ENCODE assay signal across 13 cellular contexts in genomic region chr2:239269173-239269865, GRCh38.
DNase-seq lines count a peak whose midpoint lies in the region; ATAC-seq and TF ChIP-seq lines count a peak whose summit lies in the region.
"Had no signal": no experiment of that assay in that cellular context is flagged by ENCODE, and none has a peak within 500 bp of the region (broad histone marks: within the 10 kb centered on the region; RNA-seq: fewer than 3 reads in every experiment).

No MANE protein-coding gene starts in this region.

- peaks cover 14% of the 10 kb centered on the region for H3K79me1 ChIP-seq in neuronal stem cell (ENCODE audit: low read depth, low read length)

- no peaks in the 10 kb centered on the region for H3K36me3 ChIP-seq in CD8-positive, alpha-beta T cell (ENCODE audit: insufficient read depth, low read length)
- H3K36me3 ChIP-seq in GM23338 (ENCODE audit: insufficient read depth) (no peaks in the 10 kb centered on the region), mucosa of descending colon (ENCODE audit: low read depth) (no peaks in the 10 kb centered on the region), neuronal stem cell (replicated peaks in 1 of 2; ENCODE audit: control insufficient read depth in 2 of 2, insufficient read depth in 2 of 2, low read length in 2 of 2) (no peaks in the 10 kb centered on the region)
- H3K36me3 ChIP-seq: tibial nerve had no signal

- H3K4me3 ChIP-seq in CD8-positive, alpha-beta T cell (ENCODE audit: low read depth, low read length) = no peak overlapping the region
- no peak overlapping the region for H3K4me3 ChIP-seq in GM23338
- H3K4me3 ChIP-seq in mucosa of descending colon = no peak overlapping the region
- no peak overlapping the region for H3K4me3 ChIP-seq in neuronal stem cell (ENCODE audit: low read length in 2 of 2)
- H3K4me3 ChIP-seq: tibial nerve had no signal

- DNase-seq in CD8-positive, alpha-beta T cell = peak in 1 of 7 experiments; percentile 4
- DNase-seq in GM23338 (ENCODE audit: low spot score) (no peak), mucosa of descending colon (peak in 2 of 3 donors; percentile 56 to 69), ureter (ENCODE audit: low spot score) (no peak), mesenteric fat pad (ENCODE audit: low spot score) (no peak), neuronal stem cell (ENCODE audit: low spot score) (no peak)
- DNase-seq in activated T-cell treated with anti-CD3 and anti-CD28 coated beads, Interleukin-2, amount 50 U/mL, for 72 hours = no peak
- no peak for DNase-seq in effector CD8-positive, alpha-beta T cell (lab: John Stamatoyannopoulos, UW)
- DNase-seq: DMS79 treated with DMSO at 0.1 percent for 48 hours, KG1, NCI-H446 treated with DMSO at 0.1 percent for 48 hours, SK-N-SH had no signal

- H4K8ac ChIP-seq in neuronal stem cell (ENCODE audit: low read depth, low read length) = no peak overlapping the region

- H3K14ac ChIP-seq in neuronal stem cell (ENCODE audit: low read length) = no peak overlapping the region

- ATAC-seq in CD8-positive, alpha-beta T cell = no peak
- ATAC-seq in GM23338 (no peak), mucosa of descending colon (peak; percentile 57)
- no peak for ATAC-seq in activated T-cell treated with anti-CD3 and anti-CD28 coated beads, Interleukin-2, amount 50 U/mL, for 72 hours (replicated peaks in 1 of 2)

- H3K9me3 ChIP-seq in CD8-positive, alpha-beta T cell (ENCODE audit: low read length) = no peaks in the 10 kb centered on the region
- no peaks in the 10 kb centered on the region for H3K9me3 ChIP-seq in mucosa of descending colon
- H3K9me3 ChIP-seq in neuronal stem cell (replicated peaks in 1 of 2; ENCODE audit: control insufficient read depth in 2 of 2, insufficient read depth in 1 of 2, low read depth in 1 of 2, low read length in 2 of 2) = no peaks in the 10 kb centered on the region
- H3K9me3 ChIP-seq: SK-N-SH, tibial nerve had no signal

- H2AFZ ChIP-seq in GM23338 = no peak overlapping the region
- H2AFZ ChIP-seq in neuronal stem cell (ENCODE audit: low read length) = no peak overlapping the region

- no peak overlapping the region for H3K4me2 ChIP-seq in GM23338
- H3K4me2 ChIP-seq in neuronal stem cell (ENCODE audit: insufficient read depth, low read length, poor library complexity, severe bottlenecking) = no peak overlapping the region
- H3K4me2 ChIP-seq: SK-N-SH had no signal

- H3F3A ChIP-seq in GM23338 (replicated peaks; ENCODE audit: low read depth) = no peaks in the 10 kb centered on the region

- H3K9me2 ChIP-seq in GM23338 (ENCODE audit: insufficient read depth) = no peaks in the 10 kb centered on the region
- H3K9me2 ChIP-seq: SK-N-SH had no signal

- no peaks in the 10 kb centered on the region for H3K36me3 Mint-ChIP-seq in CD8-positive, alpha-beta T cell
- H3K36me3 Mint-ChIP-seq in GM23338 (ENCODE audit: low read depth) = no peaks in the 10 kb centered on the region
- H3K36me3 Mint-ChIP-seq in activated T-cell treated with anti-CD3 and anti-CD28 coated beads, Interleukin-2, amount 50 U/mL, for 72 hours (ENCODE audit: insufficient read depth in 2 of 2) = peaks cover 6 to 7% of the 10 kb centered on the region in 2 donors

- no peak overlapping the region for H3K23ac ChIP-seq in neuronal stem cell (ENCODE audit: low read depth, low read length, poor library complexity)

- WGBS in neuronal stem cell (ENCODE audit: extremely low coverage in 2 of 2, insufficient read length in 2 of 2, insufficient replicate concordance in 1 of 2), 2 donors = no CpG with 5 or more reads among the region's 9 CpGs

- no peak overlapping the region for H3K9ac ChIP-seq in neuronal stem cell (ENCODE audit: low read depth, low read length, poor library complexity)
- H3K9ac ChIP-seq: SK-N-SH had no signal

- H3K27me3 Mint-ChIP-seq in CD8-positive, alpha-beta T cell (ENCODE audit: low read depth) = no peaks in the 10 kb centered on the region
- peaks cover 13% of the 10 kb centered on the region for H3K27me3 Mint-ChIP-seq in GM23338 (ENCODE audit: insufficient read depth, low read depth, poor library complexity)
- H3K27me3 Mint-ChIP-seq in activated T-cell treated with anti-CD3 and anti-CD28 coated beads, Interleukin-2, amount 50 U/mL, for 72 hours (ENCODE audit: low read depth) = peaks cover 41% of the 10 kb centered on the region

- no peak overlapping the region for H4K91ac ChIP-seq in neuronal stem cell (ENCODE audit: low read depth, low read length, poor library complexity)

- H2BK12ac ChIP-seq in neuronal stem cell (ENCODE audit: low read length) = no peak overlapping the region

- H3K4ac ChIP-seq in neuronal stem cell (ENCODE audit: low read length) = no peak overlapping the region

- H2AK5ac ChIP-seq in neuronal stem cell (ENCODE audit: low read depth, low read length) = no peak overlapping the region

- H3K4me1 ChIP-seq in CD8-positive, alpha-beta T cell (ENCODE audit: insufficient read depth, low read length) = peaks cover 72% of the 10 kb centered on the region
- H3K4me1 ChIP-seq in GM23338 (ENCODE audit: insufficient read depth) (peaks cover 36% of the 10 kb centered on the region), mucosa of descending colon (ENCODE audit: low read depth) (peaks cover 48% of the 10 kb centered on the region), neuronal stem cell (ENCODE audit: control insufficient read depth in 2 of 2, insufficient read depth in 1 of 2, low read depth in 1 of 2, low read length in 2 of 2) (peaks cover 19 to 23% of the 10 kb centered on the region in 2 donors)

- H2BK15ac ChIP-seq in neuronal stem cell (ENCODE audit: low read length) = no peak overlapping the region

- POLR2A ChIA-PET in CD8-positive, alpha-beta T cell (lab: Charles Lee) = no interaction called here

- TF ChIP-seq CTCF in CD8-positive, alpha-beta T cell (IDR thresholded peaks at IDR 0.05) = no peak
- TF ChIP-seq CTCF in GM23338 (conservative IDR thresholded peaks at IDR 0.05; ENCODE audit: low read depth in 2 of 2) (peak in 1 of 2 experiments; percentile 28; a peak in 1 of 4 replicates), mucosa of descending colon (IDR thresholded peaks at IDR 0.05) (peak; percentile 36)

- CTCF ChIA-PET in CD8-positive, alpha-beta T cell (lab: Charles Lee) = interaction anchor here (1.0 to 4.7 kb wide), 4 partner anchors 16 to 129 kb away, joined by 3 to 35 read pairs (median 3); no protein-coding TSS in a partner anchor

- no peak overlapping the region for H2BK120ac ChIP-seq in neuronal stem cell (ENCODE audit: low read depth, low read length)

- H3K4me1 Mint-ChIP-seq in CD8-positive, alpha-beta T cell (ENCODE audit: low read depth) = peaks cover 81% of the 10 kb centered on the region
- H3K4me1 Mint-ChIP-seq in GM23338 = peaks cover 85% of the 10 kb centered on the region
- H3K4me1 Mint-ChIP-seq in activated T-cell treated with anti-CD3 and anti-CD28 coated beads, Interleukin-2, amount 50 U/mL, for 72 hours (ENCODE audit: low read depth) = peaks cover 90% of the 10 kb centered on the region

- H2BK5ac ChIP-seq in neuronal stem cell (ENCODE audit: low read length) = no peak overlapping the region

- peaks cover 10% of the 10 kb centered on the region for H4K20me1 ChIP-seq in GM23338 (replicated peaks; ENCODE audit: insufficient read depth)

- H3K79me2 ChIP-seq in GM23338 (replicated peaks; ENCODE audit: insufficient read depth) = peaks cover 98% of the 10 kb centered on the region

- H3K18ac ChIP-seq in neuronal stem cell (ENCODE audit: low read length) = no peak overlapping the region

- intact Hi-C loops in CD8-positive, alpha-beta T cell (cut with DNase I, micrococcal nuclease) = loop anchor here (5.0 to 10.0 kb wide), 7 partner anchors 113 to 873 kb away; partner anchors contain the start of genes NDUFA10 (in 1 of the 2) and OTOS (in 1 of the 2)
- intact Hi-C loops in mucosa of descending colon (cut with DNase I, micrococcal nuclease) = no loop called here

- no peak overlapping the region for H3K27ac ChIP-seq in CD8-positive, alpha-beta T cell (ENCODE audit: low read depth, low read length)
- no peak overlapping the region for H3K27ac ChIP-seq in GM23338 (ENCODE audit: low read depth)
- H3K27ac ChIP-seq in neuronal stem cell (replicated peaks; ENCODE audit: low read length) = no peak overlapping the region

- H3K27ac Mint-ChIP-seq in CD8-positive, alpha-beta T cell = peak overlapping the region; percentile 14
- H3K27ac Mint-ChIP-seq in GM23338 = peak overlapping the region; percentile 83
- no peak overlapping the region for H3K27ac Mint-ChIP-seq in activated T-cell treated with anti-CD3 and anti-CD28 coated beads, Interleukin-2, amount 50 U/mL, for 72 hours

- peak overlapping the region; percentile 40 for H3K4me3 Mint-ChIP-seq in CD8-positive, alpha-beta T cell
- no peak overlapping the region for H3K4me3 Mint-ChIP-seq in GM23338
- H3K4me3 Mint-ChIP-seq in activated T-cell treated with anti-CD3 and anti-CD28 coated beads, Interleukin-2, amount 50 U/mL, for 72 hours = peak overlapping the region; percentile 16 to 52

- H3K9me3 Mint-ChIP-seq in CD8-positive, alpha-beta T cell = no peaks in the 10 kb centered on the region
- no peaks in the 10 kb centered on the region for H3K9me3 Mint-ChIP-seq in GM23338
- no peaks in the 10 kb centered on the region for H3K9me3 Mint-ChIP-seq in activated T-cell treated with anti-CD3 and anti-CD28 coated beads, Interleukin-2, amount 50 U/mL, for 72 hours

- no peaks in the 10 kb centered on the region for H3K27me3 ChIP-seq in CD8-positive, alpha-beta T cell (ENCODE audit: insufficient read depth, low read length)
- H3K27me3 ChIP-seq in GM23338 (ENCODE audit: insufficient read depth) (no peaks in the 10 kb centered on the region), neuronal stem cell (ENCODE audit: control insufficient read depth in 3 of 3, insufficient read depth in 3 of 3, low read depth in 1 of 3, low read length in 3 of 3) (no peaks in the 10 kb centered on the region)
- H3K27me3 ChIP-seq: tibial nerve had no signal

TF ChIP-seq in GM23338, 12 proteins besides CTCF, POLR2A, EP300 and RAD21 (continues in another document):
- TF ChIP-seq NANOG (IDR thresholded peaks at IDR 0.05; ENCODE audit: borderline replicate concordance) (no peak), ZNF331 (CRISPR knock-in tag; IDR thresholded peaks at IDR 0.05; ENCODE audit: low read depth) (no peak)

Comparison
In these comparisons a context has a peak if more than half of its experiments do, and no peak if none do; other contexts are left out.
1. DNase-seq: peak in mucosa of descending colon (2 of 3); none in GM23338 (single experiment), activated T-cell treated with anti-CD3 and anti-CD28 coated beads, Interleukin-2, amount 50 U/mL, for 72 hours (0 of 2), ureter (single experiment), effector CD8-positive, alpha-beta T cell (single experiment), mesenteric fat pad (single experiment) and neuronal stem cell (single experiment).
2. intact Hi-C loops: an anchor here in CD8-positive, alpha-beta T cell (5.0 to 10.0 kb wide); none called in mucosa of descending colon.